In the genomic region with DNA sequence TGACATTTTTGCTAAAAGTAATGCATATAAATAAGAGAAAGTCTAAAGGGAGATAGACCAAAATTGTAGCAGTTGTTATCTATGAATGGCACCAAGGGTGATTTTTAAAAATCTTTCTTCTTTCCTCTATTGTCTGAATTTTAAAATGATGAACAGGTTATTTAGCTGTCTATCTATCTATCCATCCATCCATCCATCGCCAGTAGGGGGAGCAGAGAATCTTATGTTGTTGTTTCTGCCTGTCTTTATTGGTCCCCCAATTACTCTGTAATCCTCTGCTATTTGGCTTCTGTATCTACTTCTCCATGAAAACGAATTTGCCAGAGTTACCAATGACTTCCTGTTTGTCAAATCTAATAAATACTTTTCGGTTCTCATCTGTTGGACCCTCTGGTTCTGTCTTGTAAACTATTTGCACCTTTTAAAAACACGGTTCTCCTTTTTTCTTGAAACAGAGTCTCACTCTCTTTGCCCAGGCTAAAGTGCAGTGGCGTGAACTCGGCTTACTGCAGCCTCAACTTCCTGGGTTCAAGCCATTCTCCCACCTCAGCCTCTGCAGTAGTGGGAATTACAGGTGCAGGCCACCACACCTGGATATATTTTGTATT, we compare ENCODE assay signal across 8 cellular contexts.
DNase-seq lines count a peak whose midpoint lies in the region; ATAC-seq and TF ChIP-seq lines count a peak whose summit lies in the region.

No MANE protein-coding gene starts in this region.

- H3K36me3 ChIP-seq in spleen = no peaks in the 10 kb centered on the region

- DNase-seq in ELR (ENCODE audit: low read depth) = peak; percentile 68
- peak; percentile 8 for DNase-seq in NCI-H1092 (lab: John Stamatoyannopoulos, UW)
- DNase-seq in T1000 (lab: John Stamatoyannopoulos, UW) = peak; percentile 13
- DNase-seq in glomerular endothelial cell (ENCODE audit: extremely low read depth, low read depth, low spot score) = peak; percentile 51
- no peak for DNase-seq in spleen
- no peak for DNase-seq in CD1c-positive myeloid dendritic cell (ENCODE audit: extremely low spot score)
- no peak for DNase-seq in ecto neural progenitor cell (ENCODE audit: low spot score)

- H3K4me3 ChIP-seq in spleen = no peak overlapping the region

- no peak overlapping the region for H3K27ac ChIP-seq in spleen

- WGBS in spleen, 5 donors = 42 to 52% (median 45%) methylated on average over 6 of the region's 6 CpGs

- H3K27me3 ChIP-seq in spleen (replicated peaks in 1 of 7) = no peaks in the 10 kb centered on the region

- no peaks in the 10 kb centered on the region for H3K4me1 ChIP-seq in spleen

- TF ChIP-seq CTCF in spleen (IDR thresholded peaks at IDR 0.05 in 8 of 11, conservative IDR thresholded peaks at IDR 0.05 in 3 of 11) = peak in 8 of 11 experiments; percentile 17 to 55 (median 44)

- no peaks in the 10 kb centered on the region for H3K9me3 ChIP-seq in spleen

- TF ChIP-seq POLR2A in spleen (IDR thresholded peaks at IDR 0.05) = no peak

- peak; percentile 73 for ATAC-seq in GM21529 (IDR thresholded peaks at IDR 0.05; ENCODE audit: unreplicated experiment)

- intact Hi-C loops in spleen (cut with DNase I; ENCODE audit: low total_unique reads) = no loop called here

Comparison
In these comparisons a context has a peak if more than half of its experiments do, and no peak if none do; other contexts are left out.
1. DNase-seq: peak in ELR (single experiment), NCI-H1092 (single experiment), T1000 (single experiment) and glomerular endothelial cell (single experiment); none in spleen (single experiment), CD1c-positive myeloid dendritic cell (single experiment) and ecto neural progenitor cell (single experiment).